ENCODE assay signal across 1 cellular context in genomic region chr5:133926489-133926878, GRCh38.
TF ChIP-seq lines count a peak whose summit lies in the region.

No MANE protein-coding gene starts in this region.

TF ChIP-seq in GM23338, 12 proteins besides CTCF, POLR2A, EP300 and RAD21 (continued from another document):
- TF ChIP-seq REST (IDR thresholded peaks at IDR 0.05; ENCODE audit: unreplicated experiment) (no peak), POLR2AphosphoS5 (IDR thresholded peaks at IDR 0.05; ENCODE audit: low read depth) (no peak)
